In the genomic region with DNA sequence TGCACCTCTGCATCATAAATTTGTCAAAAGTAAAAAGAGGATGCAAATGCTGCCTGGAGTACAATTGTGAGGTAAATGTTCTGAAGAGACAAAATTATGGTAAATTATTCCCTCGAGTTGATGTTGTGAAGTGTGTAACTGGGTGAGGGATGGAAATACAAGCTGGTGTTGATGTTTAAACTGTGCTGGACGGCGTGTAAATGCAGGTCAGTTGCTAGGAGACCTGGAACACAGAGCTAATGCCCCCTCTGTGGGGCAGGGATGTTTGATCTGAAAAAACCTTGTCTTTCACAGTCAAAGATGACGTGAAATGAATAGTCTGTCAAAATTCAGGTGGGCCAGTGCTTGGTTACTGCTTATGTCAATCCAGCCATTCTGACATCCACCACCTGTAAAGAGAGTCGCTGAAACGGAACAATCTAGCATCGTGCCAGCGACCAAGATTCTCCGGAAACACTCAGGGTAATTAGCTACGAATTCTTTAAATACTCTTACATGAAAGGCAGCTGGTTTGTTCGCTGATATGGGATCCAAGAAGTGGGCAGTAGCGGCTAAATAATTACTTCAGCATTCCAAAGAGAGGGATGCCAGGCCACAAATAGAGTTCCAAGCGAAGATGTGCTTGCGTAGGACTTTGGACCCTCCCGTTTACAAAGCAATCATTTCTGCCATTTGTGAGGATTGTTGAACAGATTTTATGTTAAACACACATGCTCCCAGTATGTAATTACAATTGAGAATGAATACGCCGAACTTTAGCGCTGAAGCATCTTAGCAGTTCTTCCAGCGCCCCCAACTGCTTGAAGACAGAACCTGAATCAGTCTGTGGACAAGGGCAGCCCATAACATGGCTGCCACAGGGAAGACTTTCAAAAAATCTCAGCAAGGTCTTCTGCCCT, we compare ENCODE assay signal across 8 cellular contexts. TPM values are rescaled to one million over a fixed set of nuclear protein-coding genes. Genes with fewer than 3 reads are reported as not detected.
DNase-seq lines count a peak whose midpoint lies in the region; ATAC-seq, FAIRE-seq and TF ChIP-seq lines count a peak whose summit lies in the region.

No MANE protein-coding gene starts in this region.

- no peak for FAIRE-seq in RCC 7860 (lab: Jason Lieb, UNC)

- peak; percentile 23 for TF ChIP-seq CTCF in HFF-Myc (IDR thresholded peaks at IDR 0.05; ENCODE audit: low read depth, low read length, missing control alignments)
- TF ChIP-seq CTCF in fibroblast of villous mesenchyme (IDR thresholded peaks at IDR 0.05; ENCODE audit: insufficient read depth, low read depth, low read length), result peak; percentile 53

- DNase-seq in HFF-Myc (ENCODE audit: extremely low read depth, low read depth) (no peak), RCC 7860 (ENCODE audit: low spot score) (peak; percentile 47), fibroblast of villous mesenchyme (ENCODE audit: low read depth) (peak; percentile 40), renal cortical epithelial cell (ENCODE audit: low read depth) (peak; percentile 65), activated gamma-delta T cell (lab: John Stamatoyannopoulos, UW) (no peak)
- DNase-seq in stimulated activated CD4-positive, alpha-beta T cell treated with anti-CD3 and anti-CD28 coated beads, Interleukin-12 subunit alpha, Interleukin-12 subunit beta, amount 100 ng/mL, for 4 hours, result no peak
- no peak for DNase-seq in stimulated activated CD4-positive, alpha-beta T cell treated with anti-CD3 and anti-CD28 coated beads, Interleukin-4, amount 100 ng/mL, for 24 hours

- H3K4me3 ChIP-seq in HFF-Myc (replicated peaks; ENCODE audit: low read depth, low read length), result no peak overlapping the region
- H3K4me3 ChIP-seq in fibroblast of villous mesenchyme (ENCODE audit: low read depth, low read length), result peak overlapping the region; percentile 33

- ATAC-seq in GM19328 (IDR thresholded peaks at IDR 0.05; ENCODE audit: unreplicated experiment), result no peak

RNA-seq across cellular contexts. Expression of gene ASB4, which starts 7.4 kb away (rescaled TPM):
- total RNA-seq in fibroblast of villous mesenchyme (not detected in 2 replicates), renal cortical epithelial cell (not detected in 2 replicates)

RNA-seq across cellular contexts. Expression of gene PON2, which starts 43.6 kb away (rescaled TPM):
- total RNA-seq in fibroblast of villous mesenchyme (74.1 and 95.9 TPM in 2 replicates), renal cortical epithelial cell (172 and 250 TPM in 2 replicates)

Comparison
In these comparisons a context has a peak if more than half of its experiments do, and no peak if none do; other contexts are left out.
1. DNase-seq: peak in RCC 7860 (single experiment), fibroblast of villous mesenchyme (single experiment) and renal cortical epithelial cell (single experiment); none in HFF-Myc (single experiment), stimulated activated CD4-positive, alpha-beta T cell treated with anti-CD3 and anti-CD28 coated beads, Interleukin-12 subunit alpha, Interleukin-12 subunit beta, amount 100 ng/mL, for 4 hours (single experiment), activated gamma-delta T cell (single experiment) and stimulated activated CD4-positive, alpha-beta T cell treated with anti-CD3 and anti-CD28 coated beads, Interleukin-4, amount 100 ng/mL, for 24 hours (single experiment).